In genomic region chr4:168128601-168129000, GRCh38 we compare ENCODE assay signal across 1 cellular context.
TF ChIP-seq lines count a peak whose summit lies in the region.

No MANE protein-coding gene starts in this region.

TF ChIP-seq in WTC11, 78 proteins besides CTCF, POLR2A, EP300 and RAD21 (continued from another document):
- TF ChIP-seq, protein P1, sequence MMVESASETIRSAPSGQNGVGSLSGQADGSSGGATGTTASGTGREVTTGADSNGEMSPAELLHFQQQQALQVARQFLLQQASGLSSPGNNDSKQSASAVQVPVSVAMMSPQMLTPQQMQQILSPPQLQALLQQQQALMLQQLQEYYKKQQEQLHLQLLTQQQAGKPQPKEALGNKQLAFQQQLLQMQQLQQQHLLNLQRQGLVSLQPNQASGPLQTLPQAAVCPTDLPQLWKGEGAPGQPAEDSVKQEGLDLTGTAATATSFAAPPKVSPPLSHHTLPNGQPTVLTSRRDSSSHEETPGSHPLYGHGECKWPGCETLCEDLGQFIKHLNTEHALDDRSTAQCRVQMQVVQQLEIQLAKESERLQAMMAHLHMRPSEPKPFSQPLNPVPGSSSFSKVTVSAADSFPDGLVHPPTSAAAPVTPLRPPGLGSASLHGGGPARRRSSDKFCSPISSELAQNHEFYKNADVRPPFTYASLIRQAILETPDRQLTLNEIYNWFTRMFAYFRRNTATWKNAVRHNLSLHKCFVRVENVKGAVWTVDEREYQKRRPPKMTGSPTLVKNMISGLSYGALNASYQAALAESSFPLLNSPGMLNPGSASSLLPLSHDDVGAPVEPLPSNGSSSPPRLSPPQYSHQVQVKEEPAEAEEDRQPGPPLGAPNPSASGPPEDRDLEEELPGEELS (CRISPR knock-in tag; IDR thresholded peaks at IDR 0.05) = no peak
- TF ChIP-seq, protein P2, sequence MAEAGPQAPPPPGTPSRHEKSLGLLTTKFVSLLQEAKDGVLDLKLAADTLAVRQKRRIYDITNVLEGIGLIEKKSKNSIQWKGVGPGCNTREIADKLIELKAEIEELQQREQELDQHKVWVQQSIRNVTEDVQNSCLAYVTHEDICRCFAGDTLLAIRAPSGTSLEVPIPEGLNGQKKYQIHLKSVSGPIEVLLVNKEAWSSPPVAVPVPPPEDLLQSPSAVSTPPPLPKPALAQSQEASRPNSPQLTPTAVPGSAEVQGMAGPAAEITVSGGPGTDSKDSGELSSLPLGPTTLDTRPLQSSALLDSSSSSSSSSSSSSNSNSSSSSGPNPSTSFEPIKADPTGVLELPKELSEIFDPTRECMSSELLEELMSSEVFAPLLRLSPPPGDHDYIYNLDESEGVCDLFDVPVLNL (CRISPR knock-in tag; IDR thresholded peaks at IDR 0.05; ENCODE audit: borderline replicate concordance, low read depth) = no peak
- TF ChIP-seq, protein P3, sequence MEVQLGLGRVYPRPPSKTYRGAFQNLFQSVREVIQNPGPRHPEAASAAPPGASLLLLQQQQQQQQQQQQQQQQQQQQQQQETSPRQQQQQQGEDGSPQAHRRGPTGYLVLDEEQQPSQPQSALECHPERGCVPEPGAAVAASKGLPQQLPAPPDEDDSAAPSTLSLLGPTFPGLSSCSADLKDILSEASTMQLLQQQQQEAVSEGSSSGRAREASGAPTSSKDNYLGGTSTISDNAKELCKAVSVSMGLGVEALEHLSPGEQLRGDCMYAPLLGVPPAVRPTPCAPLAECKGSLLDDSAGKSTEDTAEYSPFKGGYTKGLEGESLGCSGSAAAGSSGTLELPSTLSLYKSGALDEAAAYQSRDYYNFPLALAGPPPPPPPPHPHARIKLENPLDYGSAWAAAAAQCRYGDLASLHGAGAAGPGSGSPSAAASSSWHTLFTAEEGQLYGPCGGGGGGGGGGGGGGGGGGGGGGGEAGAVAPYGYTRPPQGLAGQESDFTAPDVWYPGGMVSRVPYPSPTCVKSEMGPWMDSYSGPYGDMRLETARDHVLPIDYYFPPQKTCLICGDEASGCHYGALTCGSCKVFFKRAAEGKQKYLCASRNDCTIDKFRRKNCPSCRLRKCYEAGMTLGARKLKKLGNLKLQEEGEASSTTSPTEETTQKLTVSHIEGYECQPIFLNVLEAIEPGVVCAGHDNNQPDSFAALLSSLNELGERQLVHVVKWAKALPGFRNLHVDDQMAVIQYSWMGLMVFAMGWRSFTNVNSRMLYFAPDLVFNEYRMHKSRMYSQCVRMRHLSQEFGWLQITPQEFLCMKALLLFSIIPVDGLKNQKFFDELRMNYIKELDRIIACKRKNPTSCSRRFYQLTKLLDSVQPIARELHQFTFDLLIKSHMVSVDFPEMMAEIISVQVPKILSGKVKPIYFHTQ (CRISPR knock-in tag; IDR thresholded peaks at IDR 0.05) = no peak
- TF ChIP-seq ATF2 (CRISPR knock-in tag; IDR thresholded peaks at IDR 0.05; ENCODE audit: borderline replicate concordance, low read depth) (no peak), EMX1 (CRISPR knock-in tag; IDR thresholded peaks at IDR 0.05) (no peak)
TF ChIP-seq in WTC11: peak in this region for 0.
